8 cellular contexts compared by ENCODE assay signal in genomic region chr19:18321729-18322091, GRCh38. TPM values are rescaled to one million over a fixed set of nuclear protein-coding genes. Genes with fewer than 3 reads are reported as not detected.
DNase-seq lines count a peak whose midpoint lies in the region; TF ChIP-seq lines count a peak whose summit lies in the region.

No MANE protein-coding gene starts in this region.

- WGBS in tibial nerve, 2 donors: 20 to 22% methylated on average over 9 of the region's 9 CpGs

- H3K9me3 ChIP-seq in cardiac muscle cell (ENCODE audit: low read depth) (no peaks in the 10 kb centered on the region), tibial nerve (no peaks in the 10 kb centered on the region)

- DNase-seq in cardiac muscle cell (ENCODE audit: low read depth in 1 of 2, low spot score in 1 of 2) (peak in 1 of 2 donors; percentile 50), cardiac septum (ENCODE audit: low spot score) (no peak), tibial nerve (ENCODE audit: low spot score in 2 of 2) (no peak), NCI-H774 (lab: John Stamatoyannopoulos, UW) (no peak), NCI-H446 (lab: John Stamatoyannopoulos, UW) (no peak), dedifferentiated amniotic fluid mesenchymal stem cell (ENCODE audit: extremely low spot score) (no peak)

- H3K4me3 ChIP-seq in cardiac muscle cell: no peak overlapping the region
- peak overlapping the region; percentile 77 for H3K4me3 ChIP-seq in iPS-11a (ENCODE audit: low read depth, low read length)
- peak overlapping the region in 2 of 4 donors; percentile 74 to 90 for H3K4me3 ChIP-seq in tibial nerve

- intact Hi-C loops in cardiac septum (cut with DNase I): loop anchor here (2.0 to 10.0 kb wide), 3 partner anchors 15 to 207 kb away; partner anchors contain the start of gene RAB3A

- TF ChIP-seq EP300 in tibial nerve (IDR thresholded peaks at IDR 0.05): no peak

- H3K4me1 ChIP-seq in cardiac muscle cell (ENCODE audit: low read depth): peaks cover 19% of the 10 kb centered on the region
- peaks cover 0 to 65% (median 28%) of the 10 kb centered on the region in 4 donors for H3K4me1 ChIP-seq in tibial nerve

- TF ChIP-seq CTCF in cardiac muscle cell (IDR thresholded peaks at IDR 0.05; ENCODE audit: low read depth, low read length) (no peak), VCaP (conservative IDR thresholded peaks at IDR 0.05) (no peak), tibial nerve (IDR thresholded peaks at IDR 0.05) (no peak)

- TF ChIP-seq POLR2A in tibial nerve (IDR thresholded peaks at IDR 0.05): no peak

- H3K27me3 ChIP-seq in cardiac muscle cell (no peaks in the 10 kb centered on the region), tibial nerve (no peaks in the 10 kb centered on the region)

- H3K27ac ChIP-seq in cardiac muscle cell: peak overlapping the region; percentile 84
- H3K27ac ChIP-seq in VCaP: peak overlapping the region; percentile 94
- H3K27ac ChIP-seq in tibial nerve: peak overlapping the region in 3 of 4 donors; percentile 87 to 92 (median 89)

- H3K36me3 ChIP-seq in cardiac muscle cell (no peaks in the 10 kb centered on the region), tibial nerve (no peaks in the 10 kb centered on the region)

RNA-seq across cellular contexts. Expression of gene LSM4, which starts 1.2 kb away (rescaled TPM):
- total RNA-seq in cardiac muscle cell (446 and 493 TPM in 2 replicates), cardiac septum (83.8 TPM), tibial nerve (100 to 1,000 TPM in 3 of 4 donors, 10 to 100 TPM in 1; 70.4 to 167 (median 156) TPM)
- polyA plus RNA-seq in cardiac muscle cell: 418 and 422 TPM in 2 replicates

RNA-seq across cellular contexts. Expression of gene PGPEP1, which starts 18.7 kb away (rescaled TPM):
- total RNA-seq in cardiac muscle cell (19.6 and 19.7 TPM in 2 replicates), cardiac septum (45.5 TPM), tibial nerve (10 to 100 TPM; 15.9 to 27.9 (median 20.1) TPM)
- 12.9 and 14.0 TPM in 2 replicates for polyA plus RNA-seq in cardiac muscle cell

RNA-seq across cellular contexts. Expression of gene JUND, which starts 40.3 kb away (rescaled TPM):
- total RNA-seq in cardiac muscle cell (430 and 496 TPM in 2 replicates), cardiac septum (140 TPM), tibial nerve (100 to 1,000 TPM; 309 to 553 (median 486) TPM)
- polyA plus RNA-seq in cardiac muscle cell: 262 and 265 TPM in 2 replicates

RNA-seq across cellular contexts. Expression of gene IQCN, which starts 47.5 kb away (rescaled TPM):
- total RNA-seq in cardiac muscle cell: 2.3 and 3.2 TPM in 2 replicates
- 0.38 and 0.72 TPM in 2 replicates for polyA plus RNA-seq in cardiac muscle cell
- 1.1 TPM for total RNA-seq in cardiac septum
- total RNA-seq in tibial nerve: 10 to 100 TPM in 2 of 4 donors, 1 to 10 TPM in 2; 2.3 to 11.4 (median 8.2) TPM
